8 cellular contexts compared by ENCODE assay signal in the genomic region with DNA sequence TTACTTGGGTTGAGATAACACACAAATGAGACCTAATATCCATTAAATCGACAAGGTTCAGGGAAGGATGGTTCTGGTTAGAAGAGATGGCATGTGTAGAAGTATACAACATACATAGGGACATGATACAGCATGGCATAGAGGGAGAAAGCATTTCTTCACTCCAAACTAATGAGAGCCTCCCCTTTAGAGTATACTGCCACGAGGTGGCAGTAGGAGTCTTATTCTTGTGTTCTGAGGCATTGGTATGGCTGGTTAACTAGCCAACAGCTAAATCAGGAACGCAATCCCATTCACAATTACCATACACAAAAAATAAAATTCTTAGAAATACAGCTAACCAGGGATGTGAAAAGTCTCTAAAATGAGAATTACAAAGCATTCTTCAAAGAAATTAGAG. TPM values are rescaled to one million over a fixed set of nuclear protein-coding genes. Genes with fewer than 3 reads are reported as not detected.
DNase-seq lines count a peak whose midpoint lies in the region; ATAC-seq and TF ChIP-seq lines count a peak whose summit lies in the region.

No MANE protein-coding gene starts in this region.

- POLR2A ChIA-PET in naive thymus-derived CD8-positive, alpha-beta T cell (lab: Charles Lee) = no interaction called here

- no peak overlapping the region for H3K9ac ChIP-seq in colonic mucosa (ENCODE audit: low read depth in 2 of 2, low read length in 2 of 2)

- no peak overlapping the region for H3K27ac ChIP-seq in colonic mucosa
- no peak overlapping the region for H3K27ac ChIP-seq in suprapubic skin

- no peaks in the 10 kb centered on the region for H3K36me3 ChIP-seq in colonic mucosa
- no peaks in the 10 kb centered on the region for H3K36me3 ChIP-seq in suprapubic skin

- TF ChIP-seq EP300 in suprapubic skin (IDR thresholded peaks at IDR 0.05) = no peak

- intact Hi-C loops in colonic mucosa (cut with DNase I) = loop anchor here (5.0 kb wide), 1 partner anchor 166 kb away; no protein-coding TSS in a partner anchor

- peaks cover 0 to 19% (median 4%) of the 10 kb centered on the region in 9 donors for H3K9me3 Mint-ChIP-seq in naive thymus-derived CD8-positive, alpha-beta T cell

- no peak for TF ChIP-seq POLR2A in suprapubic skin (IDR thresholded peaks at IDR 0.05)

- H3K27me3 ChIP-seq in colonic mucosa = no peaks in the 10 kb centered on the region
- H3K27me3 ChIP-seq in suprapubic skin = no peaks in the 10 kb centered on the region

- H3K27me3 Mint-ChIP-seq in naive thymus-derived CD8-positive, alpha-beta T cell = peaks cover 0 to 24% (median 7%) of the 10 kb centered on the region in 5 donors

- 22% methylated on average over 3 of the region's 3 CpGs for WGBS in suprapubic skin

- H3K4me3 ChIP-seq in colonic mucosa (no peak overlapping the region), suprapubic skin (no peak overlapping the region)

- no peak overlapping the region for H3K27ac Mint-ChIP-seq in naive thymus-derived CD8-positive, alpha-beta T cell

- peak; percentile 24 for DNase-seq in SIG-M5 treated with dmso at 0.1 percent for 504 hours (lab: John Stamatoyannopoulos, UW; ENCODE audit: unreplicated experiment)
- DNase-seq in SIG-M5 (lab: John Stamatoyannopoulos, UW) = no peak
- DNase-seq in SHP77 treated with DMSO at 0.1 percent for 48 hours (lab: John Stamatoyannopoulos, UW) = peak; percentile 58
- DNase-seq in colonic mucosa = peak; percentile 31
- peak; percentile 3 to 66 (median 30) for DNase-seq in naive thymus-derived CD8-positive, alpha-beta T cell
- DNase-seq in suprapubic skin (ENCODE audit: low spot score in 2 of 2) = no peak

- H3K4me1 Mint-ChIP-seq in naive thymus-derived CD8-positive, alpha-beta T cell = no peaks in the 10 kb centered on the region

- no peak overlapping the region for H3K4me3 Mint-ChIP-seq in naive thymus-derived CD8-positive, alpha-beta T cell

- H3K9me3 ChIP-seq in colonic mucosa (no peaks in the 10 kb centered on the region), suprapubic skin (no peaks in the 10 kb centered on the region)

- no peaks in the 10 kb centered on the region for H3K4me1 ChIP-seq in colonic mucosa
- H3K4me1 ChIP-seq in suprapubic skin = no peaks in the 10 kb centered on the region

- ATAC-seq in HG03520 (IDR thresholded peaks at IDR 0.05; ENCODE audit: unreplicated experiment) (peak; percentile 41), HG02759 (IDR thresholded peaks at IDR 0.05; ENCODE audit: unreplicated experiment) (no peak)
- ATAC-seq in naive thymus-derived CD8-positive, alpha-beta T cell = peak; percentile 54 to 84

- peaks cover 0 to 12% (median 1%) of the 10 kb centered on the region in 3 donors for H3K36me3 Mint-ChIP-seq in naive thymus-derived CD8-positive, alpha-beta T cell

- TF ChIP-seq CTCF in colonic mucosa (IDR thresholded peaks at IDR 0.05) (no peak), suprapubic skin (IDR thresholded peaks at IDR 0.05) (no peak)

RNA-seq across cellular contexts. Expression of gene TRO, which starts 29.1 kb away (rescaled TPM):
- total RNA-seq in colonic mucosa (1 to 10 TPM; 1.1 to 1.6 TPM), suprapubic skin (1 to 10 TPM; 1.0 to 3.6 (median 3.4) TPM)
- 1 to 10 TPM; 3.2 to 4.0 TPM for total RNA-seq in naive thymus-derived CD8-positive, alpha-beta T cell
- 1 to 10 TPM in 2 of 3 donors, under 1 TPM in 1; 0.48 to 2.6 (median 1.2) TPM for polyA plus RNA-seq in naive thymus-derived CD8-positive, alpha-beta T cell

Comparison
In these comparisons a context has a peak if more than half of its experiments do, and no peak if none do; other contexts are left out.
1. DNase-seq: peak in SIG-M5 treated with dmso at 0.1 percent for 504 hours (single experiment), SHP77 treated with DMSO at 0.1 percent for 48 hours (single experiment), colonic mucosa (single experiment) and naive thymus-derived CD8-positive, alpha-beta T cell (10 of 10); none in SIG-M5 (single experiment) and suprapubic skin (0 of 2).